ENCODE assay signal across 8 cellular contexts in the genomic region with DNA sequence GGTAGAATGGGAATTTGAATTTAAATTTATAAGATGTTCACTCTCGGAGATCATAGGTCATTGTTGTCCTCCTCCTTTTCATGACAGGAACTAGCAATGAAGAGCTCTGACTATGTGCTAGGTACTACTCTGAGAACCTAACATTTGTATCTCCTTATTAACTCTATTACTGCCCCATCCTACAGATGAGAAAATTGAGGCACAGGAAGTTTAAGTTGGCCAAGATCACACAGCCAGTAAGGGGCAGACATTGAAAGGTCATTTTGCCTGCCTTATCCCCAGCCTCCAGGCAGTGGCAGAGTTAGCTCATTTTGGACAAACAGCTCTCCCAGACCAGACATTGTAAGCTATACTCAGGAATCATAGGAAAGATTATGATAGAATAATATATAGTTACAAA. TPM values are rescaled to one million over a fixed set of nuclear protein-coding genes. Genes with fewer than 3 reads are reported as not detected.
A peak's percentile ranks its signal among the peaks of the same experiment; 100 is the strongest.
DNase-seq lines count a peak whose midpoint lies in the region; ATAC-seq and TF ChIP-seq lines count a peak whose summit lies in the region.

No MANE protein-coding gene starts in this region.

- no peak overlapping the region for H3K4me2 ChIP-seq in SK-N-SH

- H3K36me3 ChIP-seq in SK-N-SH (replicated peaks in 1 of 2; ENCODE audit: control insufficient read depth in 1 of 2, insufficient read depth in 2 of 2, low read length in 1 of 2) = no peaks in the 10 kb centered on the region
- H3K36me3 ChIP-seq in H7 (replicated peaks; ENCODE audit: control insufficient read depth, insufficient read depth, low read length) = no peaks in the 10 kb centered on the region

- H3K27me3 ChIP-seq in SK-N-SH (ENCODE audit: insufficient read depth) (no peaks in the 10 kb centered on the region), H7 (ENCODE audit: control insufficient read depth, insufficient read depth, low read length) (no peaks in the 10 kb centered on the region)

- H3K4me1 ChIP-seq in SK-N-SH (ENCODE audit: control insufficient read depth in 1 of 2, insufficient read depth in 2 of 2, low read depth in 1 of 2, low read length in 1 of 2) = no peaks in the 10 kb centered on the region

- no peaks in the 10 kb centered on the region for H3K9me3 ChIP-seq in SK-N-SH

- peak overlapping the region; percentile 68; the same call in 1 of the 2 replicates for H2AFZ ChIP-seq in SK-N-SH (ENCODE audit: low read depth)

- H3F3A ChIP-seq in SK-N-SH (replicated peaks; ENCODE audit: insufficient read depth) = peaks cover 4% of the 10 kb centered on the region

- TF ChIP-seq EP300 in SK-N-SH (IDR thresholded peaks at IDR 0.05; ENCODE audit: borderline replicate concordance in 1 of 2, low read depth in 1 of 2, low read length in 1 of 2) = no peak

- no peak overlapping the region for H3K27ac ChIP-seq in SK-N-SH (ENCODE audit: low read depth in 2 of 2, low read length in 1 of 2)

- no peaks in the 10 kb centered on the region for H3K9me2 ChIP-seq in SK-N-SH

- H3K4me3 ChIP-seq in SK-N-SH (ENCODE audit: low read depth in 2 of 2, low read length in 1 of 2) (no peak overlapping the region), fibroblast of villous mesenchyme (ENCODE audit: low read depth, low read length) (no peak overlapping the region), H7 (ENCODE audit: insufficient read depth, low read depth, low read length) (no peak overlapping the region)

- no peaks in the 10 kb centered on the region for H4K20me1 ChIP-seq in SK-N-SH (ENCODE audit: insufficient read depth)

- H3K79me2 ChIP-seq in SK-N-SH (ENCODE audit: insufficient read depth) = no peaks in the 10 kb centered on the region

- TF ChIP-seq RAD21 in SK-N-SH (IDR thresholded peaks at IDR 0.05; ENCODE audit: low read length) = peak; percentile 52

- TF ChIP-seq CTCF in SK-N-SH (IDR thresholded peaks at IDR 0.05) (peak; percentile 25; the same call in 1 of the 2 replicates), fibroblast of villous mesenchyme (IDR thresholded peaks at IDR 0.05; ENCODE audit: insufficient read depth, low read depth, low read length) (peak; percentile 32)

- in situ Hi-C loops in ACHN (cut with HindIII; ENCODE audit: low pct_ligation_motif_present, low pct_unique_long_range_greater_than_20kb, low sequenced_read_pairs) = no loop called here

- CTCF ChIA-PET in SK-N-SH (lab: Yijun Ruan, JAX) = interaction anchor here (0.7 to 3.4 kb wide), 22 partner anchors 10 to 400 kb away, joined by 3 to 24 read pairs (median 4); a partner anchor contains a TSS

- no peak for ATAC-seq in GM18511 (IDR thresholded peaks at IDR 0.05; ENCODE audit: unreplicated experiment)

- H3K9ac ChIP-seq in SK-N-SH = no peak overlapping the region

- peak; percentile 51 for DNase-seq in ACHN
- DNase-seq in ELR (ENCODE audit: low read depth) = peak; percentile 22
- no peak for DNase-seq in SK-N-SH
- DNase-seq in fibroblast of villous mesenchyme (ENCODE audit: low read depth) = peak; percentile 42
- DNase-seq in central memory CD4-positive, alpha-beta T cell = no peak
- DNase-seq in SKM-1 (lab: John Stamatoyannopoulos, UW; ENCODE audit: unreplicated experiment) = no peak
- DNase-seq in H7 = no peak

- POLR2A ChIA-PET in SK-N-SH (lab: Yijun Ruan, JAX) = interaction anchor here (1.3 kb wide), 1 partner anchor 138 kb away, joined by 4 read pairs; a partner anchor contains a TSS

- 62% methylated on average over 1 of the region's 1 CpG for WGBS in SK-N-SH (ENCODE audit: low lambda C conversion rate)

TF ChIP-seq in SK-N-SH, 30 proteins besides CTCF, POLR2A, EP300 and RAD21:
- TF ChIP-seq, protein P1, sequence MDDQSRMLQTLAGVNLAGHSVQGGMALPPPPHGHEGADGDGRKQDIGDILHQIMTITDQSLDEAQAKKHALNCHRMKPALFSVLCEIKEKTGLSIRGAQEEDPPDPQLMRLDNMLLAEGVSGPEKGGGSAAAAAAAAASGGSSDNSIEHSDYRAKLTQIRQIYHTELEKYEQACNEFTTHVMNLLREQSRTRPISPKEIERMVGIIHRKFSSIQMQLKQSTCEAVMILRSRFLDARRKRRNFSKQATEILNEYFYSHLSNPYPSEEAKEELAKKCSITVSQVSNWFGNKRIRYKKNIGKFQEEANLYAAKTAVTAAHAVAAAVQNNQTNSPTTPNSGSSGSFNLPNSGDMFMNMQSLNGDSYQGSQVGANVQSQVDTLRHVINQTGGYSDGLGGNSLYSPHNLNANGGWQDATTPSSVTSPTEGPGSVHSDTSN (IDR thresholded peaks at IDR 0.05) = no peak
- TF ChIP-seq TAF1 (IDR thresholded peaks at IDR 0.05; ENCODE audit: borderline replicate concordance, low read depth, low read length) (no peak), EZH2phosphoT487 (IDR thresholded peaks at IDR 0.05; ENCODE audit: borderline replicate concordance, low read depth) (no peak), SMC3 (IDR thresholded peaks at IDR 0.05; ENCODE audit: low read depth, low read length) (peak; percentile 19; the same call in 1 of the 2 replicates)

RNA-seq across cellular contexts. Expression of a gene that starts 6.0 kb away (rescaled TPM):
- 0.06 and 0.10 TPM in 2 replicates for polyA plus RNA-seq in SK-N-SH (2012; rRNA removed)
- 0.07 TPM in 1 of 2 replicates, not detected in the other for polyA plus RNA-seq in SK-N-SH (2012; cell fraction: cytosol; rRNA removed)
- 0.05 TPM in 1 of 2 replicates, not detected in the other for polyA plus RNA-seq in SK-N-SH (2012; cell fraction: nucleus; rRNA removed)
- total RNA-seq in fibroblast of villous mesenchyme = 112 and 221 TPM in 2 replicates
- not detected in 2 replicates for total RNA-seq in H7 (2014; rRNA removed; shearing (Covaris generic))

RNA-seq across cellular contexts. Expression of a gene that starts 30.0 kb away (rescaled TPM):
- polyA plus RNA-seq in SK-N-SH (2012; rRNA removed) = 10.6 and 12.9 TPM in 2 replicates
- 22.1 and 30.9 TPM in 2 replicates for polyA plus RNA-seq in SK-N-SH (2012; cell fraction: cytosol; rRNA removed)
- polyA plus RNA-seq in SK-N-SH (2012; cell fraction: nucleus; rRNA removed) = 3.1 and 8.3 TPM in 2 replicates
- 24.8 and 38.9 TPM in 2 replicates for total RNA-seq in fibroblast of villous mesenchyme
- total RNA-seq in H7 (2014; rRNA removed; shearing (Covaris generic)) = 12.4 and 14.9 TPM in 2 replicates

Comparison
In these comparisons a context has a peak if more than half of its experiments do, and no peak if none do; other contexts are left out.
1. DNase-seq: peak in ACHN (single experiment), ELR (single experiment) and fibroblast of villous mesenchyme (single experiment); none in SK-N-SH (single experiment), central memory CD4-positive, alpha-beta T cell (single experiment), SKM-1 (single experiment) and H7 (single experiment).
2. RNA of a gene that starts 6.0 kb away (total RNA-seq): 112 to 221 TPM in fibroblast of villous mesenchyme; not detected in H7; every median in the first group is over 100 times any median in the second.